In the genomic region with DNA sequence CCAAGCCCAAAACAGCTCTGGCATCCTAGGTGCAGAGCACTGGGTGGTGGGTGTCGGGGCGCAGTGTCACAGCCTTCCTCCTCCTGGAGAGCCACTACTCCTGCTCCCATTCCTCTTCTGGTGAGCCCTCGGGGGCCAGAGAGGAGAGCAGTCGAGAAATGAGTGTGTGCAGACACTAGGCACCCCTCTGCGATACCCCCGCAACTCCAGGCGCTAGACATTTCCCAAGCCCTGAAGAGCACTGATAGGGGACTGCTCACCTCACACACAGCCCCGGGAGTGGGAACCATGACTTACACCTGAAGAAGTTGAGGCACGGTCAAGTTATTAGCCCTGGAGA, we compare ENCODE assay signal across 18 cellular contexts. TPM values are rescaled to one million over a fixed set of nuclear protein-coding genes. Genes with fewer than 3 reads are reported as not detected.
DNase-seq lines count a peak whose midpoint lies in the region; ATAC-seq and TF ChIP-seq lines count a peak whose summit lies in the region.
"Had no signal": no experiment of that assay in that cellular context is flagged by ENCODE, and none has a peak within 500 bp of the region (broad histone marks: within the 10 kb centered on the region; RNA-seq: fewer than 3 reads in every experiment).

No MANE protein-coding gene starts in this region.

- no peaks in the 10 kb centered on the region for H4K20me1 ChIP-seq in Loucy (ENCODE audit: insufficient read depth, low read length, poor library complexity, severe bottlenecking)
- H4K20me1 ChIP-seq: BLaER1 had no signal

- peaks cover 12% of the 10 kb centered on the region for H3K27me3 Mint-ChIP-seq in activated naive CD8-positive, alpha-beta T cell treated with anti-CD3 and anti-CD28 coated beads, Interleukin-2, amount 10 ng/mL, durations not matched to agents 7 days and 5 days
- peaks cover 12% of the 10 kb centered on the region for H3K27me3 Mint-ChIP-seq in activated naive CD8-positive, alpha-beta T cell treated with anti-CD3 and anti-CD28 coated beads, Interleukin-2, amount 50 U/mL, for 24 hours
- H3K27me3 Mint-ChIP-seq in effector memory CD8-positive, alpha-beta T cell, result peaks cover 3 to 31% of the 10 kb centered on the region in 2 donors

- no peaks in the 10 kb centered on the region for H3K9me3 ChIP-seq in Loucy (ENCODE audit: insufficient read depth, low read depth, low read length)
- H3K9me3 ChIP-seq: BLaER1 had no signal

- H3K4me3 Mint-ChIP-seq in activated naive CD8-positive, alpha-beta T cell treated with anti-CD3 and anti-CD28 coated beads, Interleukin-2, amount 10 ng/mL, durations not matched to agents 7 days and 5 days, result peak overlapping the region; percentile 83
- no peak overlapping the region for H3K4me3 Mint-ChIP-seq in activated naive CD8-positive, alpha-beta T cell treated with anti-CD3 and anti-CD28 coated beads, Interleukin-2, amount 50 U/mL, for 24 hours
- H3K4me3 Mint-ChIP-seq in effector memory CD8-positive, alpha-beta T cell, result peak overlapping the region; percentile 82 to 93
- H3K4me3 Mint-ChIP-seq in stimulated activated effector memory CD8-positive, alpha-beta T cell treated with anti-CD3 and anti-CD28 coated beads, Interleukin-12 subunit alpha, Interleukin-12 subunit beta, amount 100 ng/mL, for 72 hours, result peak overlapping the region; percentile 57

- H3K27me3 ChIP-seq in Loucy (ENCODE audit: insufficient read depth, low read length, poor library complexity, severe bottlenecking), result no peaks in the 10 kb centered on the region

- no peak overlapping the region for H3K4me3 ChIP-seq in Loucy (ENCODE audit: low read length, poor library complexity, severe bottlenecking)
- H3K4me3 ChIP-seq: BLaER1 had no signal

- no peak overlapping the region for H3K9ac ChIP-seq in Loucy (ENCODE audit: low read depth, low read length, poor library complexity, severe bottlenecking)
- H3K9ac ChIP-seq: BLaER1 had no signal

- peaks cover 23% of the 10 kb centered on the region for H3K79me2 ChIP-seq in Loucy (ENCODE audit: insufficient read depth, low read length)

- H3K36me3 Mint-ChIP-seq in activated naive CD8-positive, alpha-beta T cell treated with anti-CD3 and anti-CD28 coated beads, Interleukin-2, amount 10 ng/mL, durations not matched to agents 7 days and 5 days, result peaks cover 3% of the 10 kb centered on the region
- no peaks in the 10 kb centered on the region for H3K36me3 Mint-ChIP-seq in activated naive CD8-positive, alpha-beta T cell treated with anti-CD3 and anti-CD28 coated beads, Interleukin-2, amount 50 U/mL, for 24 hours (ENCODE audit: low read depth)
- peaks cover 8% of the 10 kb centered on the region for H3K36me3 Mint-ChIP-seq in effector memory CD8-positive, alpha-beta T cell (ENCODE audit: insufficient read depth)
- no peaks in the 10 kb centered on the region for H3K36me3 Mint-ChIP-seq in stimulated activated effector memory CD8-positive, alpha-beta T cell treated with anti-CD3 and anti-CD28 coated beads, Interleukin-12 subunit alpha, Interleukin-12 subunit beta, amount 100 ng/mL, for 72 hours

- POLR2A ChIA-PET in activated naive CD8-positive, alpha-beta T cell treated with anti-CD3 and anti-CD28 coated beads, Interleukin-2, amount 10 ng/mL, durations not matched to agents 7 days and 5 days (lab: Charles Lee), result no interaction called here

- H3K4me1 Mint-ChIP-seq in activated naive CD8-positive, alpha-beta T cell treated with anti-CD3 and anti-CD28 coated beads, Interleukin-2, amount 10 ng/mL, durations not matched to agents 7 days and 5 days, result peaks cover 17% of the 10 kb centered on the region
- peaks cover 33% of the 10 kb centered on the region for H3K4me1 Mint-ChIP-seq in activated naive CD8-positive, alpha-beta T cell treated with anti-CD3 and anti-CD28 coated beads, Interleukin-2, amount 50 U/mL, for 24 hours
- H3K4me1 Mint-ChIP-seq in effector memory CD8-positive, alpha-beta T cell (ENCODE audit: low read depth in 2 of 2), result peaks cover 16 to 27% of the 10 kb centered on the region in 2 donors
- peaks cover 23% of the 10 kb centered on the region for H3K4me1 Mint-ChIP-seq in stimulated activated effector memory CD8-positive, alpha-beta T cell treated with anti-CD3 and anti-CD28 coated beads, Interleukin-12 subunit alpha, Interleukin-12 subunit beta, amount 100 ng/mL, for 72 hours

- H3K4me2 ChIP-seq in Loucy (ENCODE audit: low read depth, low read length, poor library complexity, severe bottlenecking), result peak overlapping the region; percentile 13

- no peak for TF ChIP-seq CTCF in Loucy (conservative IDR thresholded peaks at IDR 0.05; ENCODE audit: low read length)

- no peak overlapping the region for H2AFZ ChIP-seq in Loucy (ENCODE audit: low read length)

- ATAC-seq in activated naive CD8-positive, alpha-beta T cell treated with anti-CD3 and anti-CD28 coated beads, Interleukin-2, amount 10 ng/mL, durations not matched to agents 7 days and 5 days (ENCODE audit: low read depth), result no peak
- ATAC-seq in activated naive CD8-positive, alpha-beta T cell treated with anti-CD3 and anti-CD28 coated beads, Interleukin-2, amount 50 U/mL, for 24 hours, result no peak
- no peak for ATAC-seq in effector memory CD8-positive, alpha-beta T cell (replicated peaks)
- no peak for ATAC-seq in stimulated activated effector memory CD8-positive, alpha-beta T cell treated with anti-CD3 and anti-CD28 coated beads, Interleukin-12 subunit alpha, Interleukin-12 subunit beta, amount 100 ng/mL, for 72 hours
- no peak for ATAC-seq in SK-N-SH treated with all-trans-retinoic acid at 6 μM for 48 hours

- H3K36me3 ChIP-seq in Loucy (ENCODE audit: insufficient read depth, low read length), result no peaks in the 10 kb centered on the region
- H3K36me3 ChIP-seq: BLaER1 had no signal

- no peak overlapping the region for H3K27ac Mint-ChIP-seq in activated naive CD8-positive, alpha-beta T cell treated with anti-CD3 and anti-CD28 coated beads, Interleukin-2, amount 10 ng/mL, durations not matched to agents 7 days and 5 days
- no peak overlapping the region for H3K27ac Mint-ChIP-seq in activated naive CD8-positive, alpha-beta T cell treated with anti-CD3 and anti-CD28 coated beads, Interleukin-2, amount 50 U/mL, for 24 hours
- no peak overlapping the region for H3K27ac Mint-ChIP-seq in effector memory CD8-positive, alpha-beta T cell
- no peak overlapping the region for H3K27ac Mint-ChIP-seq in stimulated activated effector memory CD8-positive, alpha-beta T cell treated with anti-CD3 and anti-CD28 coated beads, Interleukin-12 subunit alpha, Interleukin-12 subunit beta, amount 100 ng/mL, for 72 hours

- no peaks in the 10 kb centered on the region for H3K9me2 ChIP-seq in Loucy (replicated peaks; ENCODE audit: low read depth, low read length)

- no peaks in the 10 kb centered on the region for H3F3A ChIP-seq in Loucy (ENCODE audit: low read depth)

- no peaks in the 10 kb centered on the region for H3K9me3 Mint-ChIP-seq in activated naive CD8-positive, alpha-beta T cell treated with anti-CD3 and anti-CD28 coated beads, Interleukin-2, amount 10 ng/mL, durations not matched to agents 7 days and 5 days
- H3K9me3 Mint-ChIP-seq in activated naive CD8-positive, alpha-beta T cell treated with anti-CD3 and anti-CD28 coated beads, Interleukin-2, amount 50 U/mL, for 24 hours, result no peaks in the 10 kb centered on the region
- H3K9me3 Mint-ChIP-seq in effector memory CD8-positive, alpha-beta T cell, result no peaks in the 10 kb centered on the region
- H3K9me3 Mint-ChIP-seq in stimulated activated effector memory CD8-positive, alpha-beta T cell treated with anti-CD3 and anti-CD28 coated beads, Interleukin-12 subunit alpha, Interleukin-12 subunit beta, amount 100 ng/mL, for 72 hours, result no peaks in the 10 kb centered on the region

- DNase-seq in activated naive CD8-positive, alpha-beta T cell treated with anti-CD3 and anti-CD28 coated beads, Interleukin-2, amount 10 ng/mL, durations not matched to agents 7 days and 5 days, result no peak
- DNase-seq in activated naive CD8-positive, alpha-beta T cell treated with anti-CD3 and anti-CD28 coated beads, Interleukin-2, amount 50 U/mL, for 24 hours, result no peak
- no peak for DNase-seq in effector memory CD8-positive, alpha-beta T cell
- peak in 1 of 2 donors; percentile 43 for DNase-seq in stimulated activated effector memory CD8-positive, alpha-beta T cell treated with anti-CD3 and anti-CD28 coated beads, Interleukin-12 subunit alpha, Interleukin-12 subunit beta, amount 100 ng/mL, for 72 hours (ENCODE audit: low spot score in 2 of 2)
- DNase-seq in GM19238 (ENCODE audit: insufficient read length, low spot score) (no peak), posterior vena cava (ENCODE audit: low spot score) (no peak)
- DNase-seq: COR-L47; GF-D8; GOT3; KBM-7; NCI-H1417 treated with DMSO at 0.1 percent for 48 hours; NCI-H1930; NCI-H2171; NCI-H446 treated with DMSO at 0.1 percent for 48 hours; NK-92 treated with Interleukin-12 subunit alpha and Interleukin-12 subunit beta, amount 100 ng/mL, for 24 hours had no signal

- intact Hi-C loops in posterior vena cava (cut with DNase I), result no loop called here

- peaks cover 36% of the 10 kb centered on the region for H3K4me1 ChIP-seq in Loucy (ENCODE audit: insufficient read depth, low read length, poor library complexity, severe bottlenecking)

TF ChIP-seq in SK-N-SH treated with all-trans-retinoic acid at 6 μM for 48 hours, 23 proteins besides CTCF, POLR2A, EP300 and RAD21 (continues in another document):
- TF ChIP-seq ZNF70 (CRISPR knock-in tag; IDR thresholded peaks at IDR 0.05) (no peak), BACH2 (CRISPR knock-in tag; IDR thresholded peaks at IDR 0.05; ENCODE audit: borderline replicate concordance) (no peak)
- TF ChIP-seq, protein P1, sequence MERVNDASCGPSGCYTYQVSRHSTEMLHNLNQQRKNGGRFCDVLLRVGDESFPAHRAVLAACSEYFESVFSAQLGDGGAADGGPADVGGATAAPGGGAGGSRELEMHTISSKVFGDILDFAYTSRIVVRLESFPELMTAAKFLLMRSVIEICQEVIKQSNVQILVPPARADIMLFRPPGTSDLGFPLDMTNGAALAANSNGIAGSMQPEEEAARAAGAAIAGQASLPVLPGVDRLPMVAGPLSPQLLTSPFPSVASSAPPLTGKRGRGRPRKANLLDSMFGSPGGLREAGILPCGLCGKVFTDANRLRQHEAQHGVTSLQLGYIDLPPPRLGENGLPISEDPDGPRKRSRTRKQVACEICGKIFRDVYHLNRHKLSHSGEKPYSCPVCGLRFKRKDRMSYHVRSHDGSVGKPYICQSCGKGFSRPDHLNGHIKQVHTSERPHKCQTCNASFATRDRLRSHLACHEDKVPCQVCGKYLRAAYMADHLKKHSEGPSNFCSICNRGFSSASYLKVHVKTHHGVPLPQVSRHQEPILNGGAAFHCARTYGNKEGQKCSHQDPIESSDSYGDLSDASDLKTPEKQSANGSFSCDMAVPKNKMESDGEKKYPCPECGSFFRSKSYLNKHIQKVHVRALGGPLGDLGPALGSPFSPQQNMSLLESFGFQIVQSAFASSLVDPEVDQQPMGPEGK (CRISPR knock-in tag; IDR thresholded peaks at IDR 0.05; ENCODE audit: borderline replicate concordance), result no peak

RNA-seq across cellular contexts. Expression of gene FAM168B, which starts 54.2 kb away (rescaled TPM):
- total RNA-seq in activated naive CD8-positive, alpha-beta T cell treated with anti-CD3 and anti-CD28 coated beads, Interleukin-2, amount 10 ng/mL, durations not matched to agents 7 days and 5 days, result 10 to 100 TPM; 63.0 to 67.9 TPM
- 100 to 1,000 TPM in 1 of 2 donors, 10 to 100 TPM in 1; 87.4 to 104 TPM for total RNA-seq in posterior vena cava
